Comparison of ENCODE assay signal across 17 cellular contexts in genomic region chr3:10601131-10601856, GRCh38.
DNase-seq lines count a peak whose midpoint lies in the region; ATAC-seq, FAIRE-seq and TF ChIP-seq lines count a peak whose summit lies in the region.
"Had no signal": no experiment of that assay in that cellular context is flagged by ENCODE, and none has a peak within 500 bp of the region (broad histone marks: within the 10 kb centered on the region; RNA-seq: fewer than 3 reads in every experiment).

No MANE protein-coding gene starts in this region.

- TF ChIP-seq CTCF in H1 (IDR thresholded peaks at IDR 0.05; ENCODE audit: control extremely low read depth in 1 of 3, insufficient read depth in 1 of 3, low read depth in 1 of 3, low read length in 3 of 3) (no peak), lower lobe of right lung (IDR thresholded peaks at IDR 0.05) (no peak)

- H3K4me1 ChIP-seq in H1 (replicated peaks in 1 of 4; ENCODE audit: control insufficient read depth in 3 of 4, insufficient read depth in 4 of 4, low read length in 3 of 4) (peaks cover 0 to 6% (median 1%) of the 10 kb centered on the region in 4 experiments; a peak in 2 of 7 replicates), lower lobe of right lung (no peaks in the 10 kb centered on the region), small intestine (ENCODE audit: control insufficient read depth in 2 of 2, insufficient read depth in 1 of 2, low read depth in 1 of 2, low read length in 1 of 2) (no peaks in the 10 kb centered on the region)
- H3K4me1 ChIP-seq: gastroesophageal sphincter, stomach had no signal

- no peak overlapping the region for H3K18ac ChIP-seq in H1 (ENCODE audit: extremely low read depth, low read length)

- no peak overlapping the region for H2BK5ac ChIP-seq in H1 (ENCODE audit: low read depth, low read length)

- no peak overlapping the region for H3K23ac ChIP-seq in H1 (ENCODE audit: insufficient read length)

- H3K14ac ChIP-seq in H1 (ENCODE audit: insufficient read length) = no peak overlapping the region

- H4K5ac ChIP-seq in H1 (ENCODE audit: insufficient read length, low read depth, low read length) = no peak overlapping the region

- H3K56ac ChIP-seq in H1 (replicated peaks; ENCODE audit: insufficient read length, low read depth, low read length) = no peak overlapping the region

- no peak for TF ChIP-seq RAD21 in H1 (IDR thresholded peaks at IDR 0.05 in 1 of 2, conservative IDR thresholded peaks at IDR 0.05 in 1 of 2; ENCODE audit: low read depth in 2 of 2, low read length in 2 of 2)

- H3K4me2 ChIP-seq in H1 (ENCODE audit: insufficient read depth in 1 of 2, low read depth in 2 of 2, low read length in 2 of 2) = no peak overlapping the region

- peak in 11 of 14 donors; percentile 18 to 86 (median 51) for DNase-seq in C1 segment of cervical spinal cord (lab: John Stamatoyannopoulos, UW)
- peak; percentile 91 for DNase-seq in MG63
- DNase-seq in H1 (ENCODE audit: low read depth in 1 of 2, low spot score in 2 of 2) = no peak
- DNase-seq in occipital lobe (lab: John Stamatoyannopoulos, UW) = peak; percentile 50
- DNase-seq in lower lobe of right lung = no peak
- no peak for DNase-seq in small intestine
- no peak for DNase-seq in activated T-cell treated with anti-CD3 and anti-CD28 coated beads for 4 hours
- DNase-seq: activated CD8-positive, alpha-beta T cell treated with anti-CD3 and anti-CD28 coated beads, Interleukin-2, amount 10 ng/mL, durations not matched to agents 7 days and 5 days; DND-41; naive thymus-derived CD8-positive, alpha-beta T cell; NCI-H187 treated with DMSO at 0.1 percent for 48 hours; NCI-H446 treated with DMSO at 0.1 percent for 48 hours; stimulated activated CD4-positive, alpha-beta T cell treated with anti-CD3 and anti-CD28 coated beads, Interleukin-1b, Interleukin-23, amount 100 ng/mL, for 48 hours; stomach had no signal

- CTCF ChIA-PET in H1 (lab: Charles Lee; ENCODE audit: partially characterized antibody) = interaction anchor here (1.0 to 1.5 kb wide), 3 partner anchors 17 to 137 kb away, joined by 3 to 4 read pairs (median 3); no protein-coding TSS in a partner anchor

- no peak overlapping the region for H3K9ac ChIP-seq in H1 (replicated peaks in 1 of 4; ENCODE audit: extremely low read depth in 1 of 4, low read depth in 3 of 4, low read length in 3 of 4)

- H3K79me1 ChIP-seq in H1 (ENCODE audit: low read depth, low read length) = no peaks in the 10 kb centered on the region

- no peak overlapping the region for H2AK5ac ChIP-seq in H1 (ENCODE audit: low read depth, low read length)

- H4K20me1 ChIP-seq in H1 (replicated peaks in 1 of 2; ENCODE audit: control insufficient read depth in 1 of 2, insufficient read depth in 2 of 2, low read length in 2 of 2) = peaks cover 0 to 4% of the 10 kb centered on the region in 2 experiments

- no peak overlapping the region for H2AFZ ChIP-seq in H1 (ENCODE audit: low read length)

- H3K4ac ChIP-seq in H1 (replicated peaks; ENCODE audit: insufficient read length, low read depth, low read length) = no peak overlapping the region

- TF ChIP-seq POLR2A in H1 (IDR thresholded peaks at IDR 0.05; ENCODE audit: control extremely low read depth in 1 of 2, low read depth in 2 of 2, low read length in 2 of 2) = no peak

- no peak overlapping the region for H2BK20ac ChIP-seq in H1 (ENCODE audit: low read length)

- H2BK120ac ChIP-seq in H1 (replicated peaks; ENCODE audit: low read depth, low read length) = no peak overlapping the region

- no peaks in the 10 kb centered on the region for H3K27me3 ChIP-seq in MG63
- no peaks in the 10 kb centered on the region; a peak in 1 of 7 replicates for H3K27me3 ChIP-seq in H1 (replicated peaks in 1 of 4; ENCODE audit: control insufficient read depth in 3 of 4, extremely low read depth in 1 of 4, insufficient read depth in 3 of 4, low read length in 3 of 4)
- peaks cover 26% of the 10 kb centered on the region for H3K27me3 ChIP-seq in lower lobe of right lung (ENCODE audit: low read depth)
- no peaks in the 10 kb centered on the region for H3K27me3 ChIP-seq in small intestine (ENCODE audit: control insufficient read depth in 2 of 2, insufficient read depth in 2 of 2, low read length in 2 of 2)

- H3K4me3 ChIP-seq in MG63 (no peak overlapping the region), H1 (ENCODE audit: extremely low read depth in 1 of 4, insufficient read depth in 2 of 4, low read depth in 3 of 4, low read length in 4 of 4) (no peak overlapping the region), lower lobe of right lung (no peak overlapping the region), small intestine (ENCODE audit: low read depth in 1 of 2, low read length in 2 of 2) (no peak overlapping the region)
- H3K4me3 ChIP-seq: gastroesophageal sphincter, stomach had no signal

- no peak for FAIRE-seq in H1 (lab: Jason Lieb, UNC)
- FAIRE-seq in small intestine (lab: Jason Lieb, UNC) = no peak
- FAIRE-seq: GM19239 had no signal

- no peak overlapping the region for H4K91ac ChIP-seq in H1 (replicated peaks; ENCODE audit: insufficient read length, low read length)

- intact Hi-C loops in lower lobe of right lung (cut with DNase I) = no loop called here

- 91% methylated on average over 6 of the region's 6 CpGs; no CpG with 5 or more reads in 1 of the 2 experiments for WGBS in H1 (ENCODE audit: extremely low coverage in 1 of 2, insufficient coverage in 1 of 2, insufficient read length in 1 of 2, insufficient replicate concordance in 2 of 2, low coverage in 1 of 2, low lambda C conversion rate in 2 of 2, missing lambda C conversion rate in 1 of 2), 2 experiments
- 59 to 66% (median 61%) methylated on average over 6 of the region's 6 CpGs for WGBS in small intestine, 3 donors

- no peak overlapping the region; the same call in 1 of the 2 replicates for H4K8ac ChIP-seq in H1 (ENCODE audit: extremely low read depth, insufficient read depth, low read length)

- no peaks in the 10 kb centered on the region for H3K79me2 ChIP-seq in H1 (ENCODE audit: control insufficient read depth in 1 of 2, insufficient read depth in 2 of 2, low read length in 2 of 2)

- no peak overlapping the region for H3K27ac ChIP-seq in H1 (ENCODE audit: low read depth, low read length)
- H3K27ac ChIP-seq in lower lobe of right lung = no peak overlapping the region
- H3K27ac ChIP-seq in small intestine (ENCODE audit: low read depth in 1 of 2, low read length in 1 of 2) = no peak overlapping the region
- H3K27ac ChIP-seq: gastroesophageal sphincter, stomach had no signal

- H2BK15ac ChIP-seq in H1 (ENCODE audit: low read length) = 0 out of 2 replicates have a peak overlapping the region, but pooled peaks have one; percentile 72

- H3K23me2 ChIP-seq in H1 (ENCODE audit: low read depth, low read length) = no peaks in the 10 kb centered on the region; the same call in 1 of the 2 replicates

- TF ChIP-seq EP300 in H1 (IDR thresholded peaks at IDR 0.05; ENCODE audit: borderline replicate concordance in 1 of 2, low read depth in 2 of 2, low read length in 2 of 2) = no peak

- H3K9me3 ChIP-seq in MG63 (no peaks in the 10 kb centered on the region), H1 (ENCODE audit: insufficient read depth in 2 of 2, low read depth in 1 of 2, low read length in 1 of 2) (no peaks in the 10 kb centered on the region), lower lobe of right lung (no peaks in the 10 kb centered on the region), small intestine (ENCODE audit: control insufficient read depth, low read depth) (no peaks in the 10 kb centered on the region)
- H3K9me3 ChIP-seq: gastroesophageal sphincter, stomach had no signal

- ATAC-seq in lower lobe of right lung = no peak
- no peak for ATAC-seq in GM19395 (IDR thresholded peaks at IDR 0.05; ENCODE audit: unreplicated experiment)
- ATAC-seq: activated CD8-positive, alpha-beta T cell treated with anti-CD3 and anti-CD28 coated beads, Interleukin-2, amount 10 ng/mL, durations not matched to agents 7 days and 5 days; gastroesophageal sphincter; naive thymus-derived CD8-positive, alpha-beta T cell had no signal

- no peak overlapping the region for H2BK12ac ChIP-seq in H1 (ENCODE audit: low read depth, low read length)

- H3K36me3 ChIP-seq in MG63 = no peaks in the 10 kb centered on the region
- no peaks in the 10 kb centered on the region for H3K36me3 ChIP-seq in H1 (ENCODE audit: control insufficient read depth in 2 of 4, insufficient read depth in 4 of 4, low read length in 3 of 4)
- no peaks in the 10 kb centered on the region for H3K36me3 ChIP-seq in lower lobe of right lung
- H3K36me3 ChIP-seq in small intestine (ENCODE audit: control insufficient read depth in 2 of 2, insufficient read depth in 2 of 2, low read length in 2 of 2) = no peaks in the 10 kb centered on the region
- H3K36me3 ChIP-seq: gastroesophageal sphincter, stomach had no signal

- POLR2A ChIA-PET in H1 (lab: Charles Lee; ENCODE audit: partially characterized antibody) = no interaction called here

TF ChIP-seq in H1, 55 proteins besides CTCF, POLR2A, EP300 and RAD21:
- no peak for TF ChIP-seq RNF2 (IDR thresholded peaks at IDR 0.05; ENCODE audit: borderline replicate concordance, low read depth, low read length, missing control alignments, poor library complexity, severe bottlenecking)
- no peak for TF ChIP-seq CREB1 (IDR thresholded peaks at IDR 0.05)
- no peak for TF ChIP-seq CBX8 (IDR thresholded peaks at IDR 0.05; ENCODE audit: borderline replicate concordance, low read depth, low read length)
- no peak for TF ChIP-seq CHD2 (IDR thresholded peaks at IDR 0.05; ENCODE audit: low read length)
- no peak for TF ChIP-seq JUND (IDR thresholded peaks at IDR 0.05; ENCODE audit: low read length)

Comparison
In these comparisons a context has a peak if more than half of its experiments do, and no peak if none do; other contexts are left out.
1. DNase-seq: peak in C1 segment of cervical spinal cord (11 of 14), MG63 (single experiment) and occipital lobe (single experiment); none in H1 (0 of 2), lower lobe of right lung (single experiment), small intestine (single experiment) and activated T-cell treated with anti-CD3 and anti-CD28 coated beads for 4 hours (single experiment).